Comparison of ENCODE assay signal across 8 cellular contexts in genomic region chr5:60700347-60700815, GRCh38. TPM values are rescaled to one million over a fixed set of nuclear protein-coding genes. Genes with fewer than 3 reads are reported as not detected.
DNase-seq lines count a peak whose midpoint lies in the region; ATAC-seq and TF ChIP-seq lines count a peak whose summit lies in the region.

No MANE protein-coding gene starts in this region.

- peak overlapping the region; percentile 92 for H3K4me3 ChIP-seq in HAP-1
- peak overlapping the region; percentile 62 to 63 for H3K4me3 ChIP-seq in body of pancreas

- in situ Hi-C loops in HAP-1 (cut with MboI; ENCODE audit: low sequenced_read_pairs): no loop called here

- H3K9me3 ChIP-seq in HAP-1 (no peaks in the 10 kb centered on the region), body of pancreas (no peaks in the 10 kb centered on the region)

- H3K36me3 ChIP-seq in HAP-1 (replicated peaks): 0 out of 2 replicates have a peak, but pooled peaks cover 2% of the 10 kb centered on the region
- no peaks in the 10 kb centered on the region for H3K36me3 ChIP-seq in body of pancreas (replicated peaks in 1 of 2; ENCODE audit: insufficient read depth in 1 of 2, low read depth in 2 of 2)

- no peaks in the 10 kb centered on the region for H3K27me3 ChIP-seq in HAP-1 (ENCODE audit: low read depth)
- H3K27me3 ChIP-seq in body of pancreas: no peaks in the 10 kb centered on the region
- H3K27me3 ChIP-seq in layer of hippocampus (ENCODE audit: control insufficient read depth, insufficient read depth, low read length): no peaks in the 10 kb centered on the region

- H3K27ac ChIP-seq in body of pancreas: peak overlapping the region; percentile 18 to 84 (median 82)
- H3K27ac ChIP-seq in layer of hippocampus (ENCODE audit: low read depth, low read length): peak overlapping the region; percentile 42
- peak overlapping the region; percentile 63 for H3K27ac ChIP-seq in substantia nigra (ENCODE audit: low read depth, low read length, poor library complexity, severe bottlenecking)

- intact Hi-C loops in body of pancreas (cut with DNase I): no loop called here

- ATAC-seq in body of pancreas: peak; percentile 51

- WGBS in body of pancreas, 2 donors: 0 to 1% methylated on average over 13 to 23 of the region's 23 CpGs

- peak in 2 of 3 experiments; percentile 3 to 10 for DNase-seq in activated CD8-positive, alpha-beta memory T cell treated with anti-CD3 and anti-CD28 coated beads for 48 hours (ENCODE audit: low read depth in 2 of 3, low spot score in 2 of 3)
- DNase-seq in activated CD8-positive, alpha-beta memory T cell treated with anti-CD3 and anti-CD28 coated beads, Interleukin-2, amount 50 U/mL, for 48 hours: no peak
- DNase-seq in HAP-1 (ENCODE audit: low spot score in 2 of 2) (no peak), LoVo (ENCODE audit: low spot score) (peak; percentile 22), body of pancreas (peak in 2 of 4 donors; percentile 10 to 14), substantia nigra (lab: John Stamatoyannopoulos, UW) (peak in 7 of 49 donors; percentile 16 to 70 (median 38)), NCI-H1417 treated with DMSO at 0.1 percent for 48 hours (lab: John Stamatoyannopoulos, UW) (no peak)

- TF ChIP-seq CTCF in body of pancreas (IDR thresholded peaks at IDR 0.05): no peak

- H3K4me1 ChIP-seq in HAP-1 (peaks cover 16% of the 10 kb centered on the region), body of pancreas (peaks cover 8% of the 10 kb centered on the region)

- TF ChIP-seq POLR2A in body of pancreas (IDR thresholded peaks at IDR 0.05): no peak

RNA-seq across cellular contexts. Expression of gene DEPDC1B, which starts 0.4 kb away (rescaled TPM):
- total RNA-seq in body of pancreas: 1 to 10 TPM in 1 of 2 donors, under 1 TPM in 1; 0.66 to 2.3 TPM

Comparison
In these comparisons a context has a peak if more than half of its experiments do, and no peak if none do; other contexts are left out.
1. DNase-seq: peak in activated CD8-positive, alpha-beta memory T cell treated with anti-CD3 and anti-CD28 coated beads for 48 hours (2 of 3) and LoVo (single experiment); none in activated CD8-positive, alpha-beta memory T cell treated with anti-CD3 and anti-CD28 coated beads, Interleukin-2, amount 50 U/mL, for 48 hours (single experiment), HAP-1 (0 of 2) and NCI-H1417 treated with DMSO at 0.1 percent for 48 hours (single experiment).
2. Peak in every context shown above with its lines, with median percentiles within 50 percentile points of each other: H3K27ac ChIP-seq.